In the genomic region with DNA sequence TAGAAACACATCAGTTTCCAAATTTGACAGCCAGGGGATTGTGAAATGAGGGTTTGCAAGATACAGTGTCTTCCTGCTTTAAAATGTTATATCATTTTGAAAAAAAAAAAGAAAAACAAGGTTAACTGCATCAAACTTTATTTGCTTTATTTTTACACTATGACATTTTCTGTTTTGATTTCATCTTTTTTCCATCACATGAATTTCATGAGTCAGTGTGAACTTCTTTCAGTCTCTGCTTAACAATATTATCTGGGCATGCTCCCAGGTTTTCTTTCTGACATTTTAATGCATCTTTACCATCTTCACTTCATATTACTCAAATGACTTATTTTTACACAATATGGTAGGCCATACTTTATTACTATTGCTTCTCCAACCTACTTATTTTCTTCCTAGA, we compare ENCODE assay signal across 11 cellular contexts. TPM values are rescaled to one million over a fixed set of nuclear protein-coding genes. Genes with fewer than 3 reads are reported as not detected.
A peak's percentile ranks its signal among the peaks of the same experiment; 100 is the strongest.
DNase-seq lines count a peak whose midpoint lies in the region; ATAC-seq and TF ChIP-seq lines count a peak whose summit lies in the region.
"Had no signal": no experiment of that assay in that cellular context is flagged by ENCODE, and none has a peak within 500 bp of the region (broad histone marks: within the 10 kb centered on the region; RNA-seq: fewer than 3 reads in every experiment).

No MANE protein-coding gene starts in this region.

- ATAC-seq in activated naive CD4-positive, alpha-beta T cell treated with anti-CD3 and anti-CD28 coated beads, Interleukin-2, amount 50 U/mL, for 72 hours: no peak
- ATAC-seq in thoracic aorta (ENCODE audit: insufficient number of reproducible peaks, low FRiP score, low read depth): no peak
- no peak for ATAC-seq in foreskin keratinocyte
- ATAC-seq: left lobe of liver had no signal

- H3K9me3 ChIP-seq in thoracic aorta: no peaks in the 10 kb centered on the region

- H3K27ac ChIP-seq in thoracic aorta (peak overlapping the region in 1 of 2 donors; percentile 95), foreskin keratinocyte (no peak overlapping the region)

- H3K4me3 Mint-ChIP-seq in activated naive CD4-positive, alpha-beta T cell treated with anti-CD3 and anti-CD28 coated beads for 36 hours: peak overlapping the region; percentile 24
- peak overlapping the region; percentile 68 for H3K4me3 Mint-ChIP-seq in activated naive CD8-positive, alpha-beta T cell treated with anti-CD3 and anti-CD28 coated beads for 36 hours

- POLR2A ChIA-PET in GM10248 (lab: Yijun Ruan, JAX): no interaction called here

- CTCF ChIA-PET in activated naive CD4-positive, alpha-beta T cell treated with anti-CD3 and anti-CD28 coated beads for 36 hours (lab: Charles Lee): interaction anchor here (0.6 to 4.4 kb wide), 11 partner anchors 10 to 164 kb away, joined by 3 to 52 read pairs (median 4); a partner anchor contains a TSS
- CTCF ChIA-PET in GM10248 (lab: Yijun Ruan, JAX): interaction anchor here (0.7 to 17.5 kb wide), 7 partner anchors 7 to 164 kb away, joined by 3 to 241 read pairs (median 8); a partner anchor contains a TSS

- no peaks in the 10 kb centered on the region for H3K27me3 Mint-ChIP-seq in activated naive CD4-positive, alpha-beta T cell treated with anti-CD3 and anti-CD28 coated beads for 36 hours (ENCODE audit: low read depth)
- H3K27me3 Mint-ChIP-seq in activated naive CD8-positive, alpha-beta T cell treated with anti-CD3 and anti-CD28 coated beads for 36 hours: no peaks in the 10 kb centered on the region

- H3K27ac Mint-ChIP-seq in activated naive CD4-positive, alpha-beta T cell treated with anti-CD3 and anti-CD28 coated beads for 36 hours: peak overlapping the region; percentile 22
- no peak overlapping the region for H3K27ac Mint-ChIP-seq in activated naive CD4-positive, alpha-beta T cell treated with anti-CD3 and anti-CD28 coated beads, Interleukin-2, amount 50 U/mL, for 72 hours
- peak overlapping the region; percentile 77 for H3K27ac Mint-ChIP-seq in activated naive CD8-positive, alpha-beta T cell treated with anti-CD3 and anti-CD28 coated beads for 36 hours

- H3K27me3 ChIP-seq in thoracic aorta (replicated peaks; ENCODE audit: insufficient read depth) (no peaks in the 10 kb centered on the region), foreskin keratinocyte (no peaks in the 10 kb centered on the region)

- DNase-seq in activated naive CD4-positive, alpha-beta T cell treated with anti-CD3 and anti-CD28 coated beads for 36 hours: no peak
- no peak for DNase-seq in activated naive CD4-positive, alpha-beta T cell treated with anti-CD3 and anti-CD28 coated beads, Interleukin-2, amount 50 U/mL, for 72 hours (ENCODE audit: low spot score in 2 of 2)
- DNase-seq in activated naive CD8-positive, alpha-beta T cell treated with anti-CD3 and anti-CD28 coated beads for 36 hours: no peak
- peak in 1 of 2 donors; percentile 59 for DNase-seq in foreskin fibroblast
- DNase-seq in thoracic aorta (ENCODE audit: low spot score): no peak
- no peak for DNase-seq in foreskin keratinocyte
- no peak for DNase-seq in GM10248 (ENCODE audit: extremely low spot score)
- DNase-seq in stimulated activated naive CD4-positive, alpha-beta T cell (lab: John Stamatoyannopoulos, UW): no peak
- DNase-seq: activated CD4-positive, CD25-positive, alpha-beta regulatory T cell had no signal

- H3K36me3 Mint-ChIP-seq in activated naive CD4-positive, alpha-beta T cell treated with anti-CD3 and anti-CD28 coated beads for 36 hours (ENCODE audit: low read depth): peaks cover 6% of the 10 kb centered on the region
- peaks cover 0 to 6% of the 10 kb centered on the region in 2 donors for H3K36me3 Mint-ChIP-seq in activated naive CD4-positive, alpha-beta T cell treated with anti-CD3 and anti-CD28 coated beads, Interleukin-2, amount 50 U/mL, for 72 hours
- peaks cover 17% of the 10 kb centered on the region for H3K36me3 Mint-ChIP-seq in activated naive CD8-positive, alpha-beta T cell treated with anti-CD3 and anti-CD28 coated beads for 36 hours

- H3K4me1 ChIP-seq in thoracic aorta (ENCODE audit: control insufficient read depth in 1 of 2, low read depth in 2 of 2) (peaks cover 35 to 42% of the 10 kb centered on the region in 2 donors), foreskin keratinocyte (peaks cover 20% of the 10 kb centered on the region)

- intact Hi-C loops in activated naive CD4-positive, alpha-beta T cell treated with anti-CD3 and anti-CD28 coated beads for 36 hours (cut with micrococcal nuclease): loop anchor here (1.0 to 5.0 kb wide), 4 partner anchors 12 to 1475 kb away; a partner anchor contains a TSS

- TF ChIP-seq CTCF in foreskin fibroblast (IDR thresholded peaks at IDR 0.05; ENCODE audit: low read depth, low read length): no peak
- no peak for TF ChIP-seq CTCF in thoracic aorta (IDR thresholded peaks at IDR 0.05)
- TF ChIP-seq CTCF in foreskin keratinocyte (conservative IDR thresholded peaks at IDR 0.05): no peak
- no peak for TF ChIP-seq CTCF in GM10248 (IDR thresholded peaks at IDR 0.05; ENCODE audit: control extremely low read depth, extremely low read depth, low read depth, missing control alignments)

- no peaks in the 10 kb centered on the region for H3K36me3 ChIP-seq in thoracic aorta

- peaks cover 60% of the 10 kb centered on the region for H3K4me1 Mint-ChIP-seq in activated naive CD4-positive, alpha-beta T cell treated with anti-CD3 and anti-CD28 coated beads for 36 hours (ENCODE audit: low read depth)
- H3K4me1 Mint-ChIP-seq in activated naive CD8-positive, alpha-beta T cell treated with anti-CD3 and anti-CD28 coated beads for 36 hours: peaks cover 56% of the 10 kb centered on the region

- H3K4me3 ChIP-seq in foreskin fibroblast (ENCODE audit: low read depth in 1 of 2, low read length in 2 of 2) (peak overlapping the region; percentile 0 to 90), thoracic aorta (peak overlapping the region; percentile 97)

- no peaks in the 10 kb centered on the region for H3K9me3 Mint-ChIP-seq in activated naive CD4-positive, alpha-beta T cell treated with anti-CD3 and anti-CD28 coated beads for 36 hours
- H3K9me3 Mint-ChIP-seq in activated naive CD4-positive, alpha-beta T cell treated with anti-CD3 and anti-CD28 coated beads, Interleukin-2, amount 50 U/mL, for 72 hours: no peaks in the 10 kb centered on the region
- no peaks in the 10 kb centered on the region for H3K9me3 Mint-ChIP-seq in activated naive CD8-positive, alpha-beta T cell treated with anti-CD3 and anti-CD28 coated beads for 36 hours

RNA-seq across cellular contexts. Expression of a gene that starts 1.9 kb away (rescaled TPM):
- total RNA-seq in activated naive CD4-positive, alpha-beta T cell treated with anti-CD3 and anti-CD28 coated beads for 36 hours: 10 to 100 TPM; 39.2 to 43.1 TPM
- total RNA-seq in activated naive CD4-positive, alpha-beta T cell treated with anti-CD3 and anti-CD28 coated beads, Interleukin-2, amount 50 U/mL, for 72 hours: 10 to 100 TPM; 50.8 to 58.8 TPM
- total RNA-seq in activated naive CD8-positive, alpha-beta T cell treated with anti-CD3 and anti-CD28 coated beads for 36 hours: 10 to 100 TPM; 73.7 to 76.4 TPM
- total RNA-seq in thoracic aorta: 10 to 100 TPM; 29.6 to 87.1 TPM
- 13.0 and 14.7 TPM in 2 replicates for total RNA-seq in foreskin keratinocyte
- polyA plus RNA-seq in foreskin keratinocyte: 3.6 and 4.9 TPM in 2 replicates

RNA-seq across cellular contexts. Expression of a gene that starts 43.2 kb away (rescaled TPM):
- not detected for total RNA-seq in activated naive CD4-positive, alpha-beta T cell treated with anti-CD3 and anti-CD28 coated beads for 36 hours
- total RNA-seq in activated naive CD4-positive, alpha-beta T cell treated with anti-CD3 and anti-CD28 coated beads, Interleukin-2, amount 50 U/mL, for 72 hours: not detected
- not detected for total RNA-seq in activated naive CD8-positive, alpha-beta T cell treated with anti-CD3 and anti-CD28 coated beads for 36 hours
- total RNA-seq in thoracic aorta (10 to 100 TPM; 26.5 to 40.9 TPM), foreskin keratinocyte (not detected in 2 replicates)
- not detected in 2 replicates for polyA plus RNA-seq in foreskin keratinocyte
- polyA plus RNA-seq: BJ had no signal

Comparison
In these comparisons a context has a peak if more than half of its experiments do, and no peak if none do; other contexts are left out.
1. H3K27ac Mint-ChIP-seq: peak in activated naive CD4-positive, alpha-beta T cell treated with anti-CD3 and anti-CD28 coated beads for 36 hours (single experiment) and activated naive CD8-positive, alpha-beta T cell treated with anti-CD3 and anti-CD28 coated beads for 36 hours (single experiment); none in activated naive CD4-positive, alpha-beta T cell treated with anti-CD3 and anti-CD28 coated beads, Interleukin-2, amount 50 U/mL, for 72 hours (0 of 2).
2. RNA of a gene that starts 43.2 kb away (total RNA-seq): 26.5 to 40.9 TPM in thoracic aorta; not detected in activated naive CD8-positive, alpha-beta T cell treated with anti-CD3 and anti-CD28 coated beads for 36 hours, not detected in activated naive CD4-positive, alpha-beta T cell treated with anti-CD3 and anti-CD28 coated beads, Interleukin-2, amount 50 U/mL, for 72 hours, not detected in activated naive CD4-positive, alpha-beta T cell treated with anti-CD3 and anti-CD28 coated beads for 36 hours and not detected in foreskin keratinocyte; every median in the first group is over 10 times any median in the second.